11 cellular contexts compared by ENCODE assay signal in the genomic region with DNA sequence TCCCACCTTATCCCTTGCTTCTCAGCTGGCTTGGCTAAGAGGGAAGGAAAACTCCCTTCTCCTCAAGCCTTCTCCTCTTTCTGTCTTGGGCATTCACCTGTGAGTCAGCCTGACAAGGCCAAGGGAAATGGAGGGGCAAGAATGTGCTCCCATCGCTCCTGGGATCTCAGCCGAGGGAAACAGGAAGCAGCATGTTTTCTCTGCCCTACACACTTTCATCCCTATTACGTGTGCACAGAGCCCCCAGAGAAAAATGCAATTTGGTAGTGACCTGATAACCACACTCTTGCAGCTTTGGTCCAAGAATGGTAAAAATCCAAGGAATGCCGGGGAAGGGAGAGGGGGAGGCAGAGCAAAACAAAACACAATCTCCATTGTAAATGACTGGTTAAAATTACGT. TPM values are rescaled to one million over a fixed set of nuclear protein-coding genes. Genes with fewer than 3 reads are reported as not detected.
A peak's percentile ranks its signal among the peaks of the same experiment; 100 is the strongest.
DNase-seq lines count a peak whose midpoint lies in the region; ATAC-seq, FAIRE-seq and TF ChIP-seq lines count a peak whose summit lies in the region.
"Had no signal": no experiment of that assay in that cellular context is flagged by ENCODE, and none has a peak within 500 bp of the region (broad histone marks: within the 10 kb centered on the region; RNA-seq: fewer than 3 reads in every experiment).

No MANE protein-coding gene starts in this region.

- H3K27ac ChIP-seq in right cardiac atrium (ENCODE audit: low read length) (no peak overlapping the region), mammary epithelial cell (ENCODE audit: insufficient read depth, low read depth, low read length) (peak overlapping the region; percentile 93), kidney (ENCODE audit: low read depth in 2 of 2, low read length in 2 of 2) (peak overlapping the region; percentile 10 to 78), stomach (no peak overlapping the region), WERI-Rb-1 (no peak overlapping the region)

- no peak for TF ChIP-seq POLR2A in stomach (IDR thresholded peaks at IDR 0.05)

- DNase-seq in right cardiac atrium (no peak), Right ventricle myocardium superior (no peak), mammary epithelial cell (peak; percentile 91), kidney (no peak), stomach (no peak), WERI-Rb-1 (no peak), occipital lobe (lab: John Stamatoyannopoulos, UW) (no peak)
- no peak for DNase-seq in natural killer cell treated with Interleukin-12 subunit alpha and Interleukin-12 subunit beta and Interleukin-15 and Interleukin-18, amount 100 ng/mL, for 72 hours (ENCODE audit: low spot score)
- DNase-seq: activated naive CD8-positive, alpha-beta T cell treated with anti-CD3 and anti-CD28 coated beads, Interleukin-2, amount 10 ng/mL, durations not matched to agents 7 days and 5 days; T-helper 9 cell had no signal

- H3K9me3 ChIP-seq in right cardiac atrium (ENCODE audit: control insufficient read depth, low read length) (no peaks in the 10 kb centered on the region), mammary epithelial cell (replicated peaks; ENCODE audit: insufficient read depth, low read length) (no peaks in the 10 kb centered on the region), kidney (ENCODE audit: control insufficient read depth in 1 of 2, low read length in 2 of 2) (no peaks in the 10 kb centered on the region), stomach (no peaks in the 10 kb centered on the region), WERI-Rb-1 (ENCODE audit: severe bottlenecking) (no peaks in the 10 kb centered on the region)

- peak overlapping the region; percentile 61 for H3K4me2 ChIP-seq in mammary epithelial cell (ENCODE audit: insufficient read depth, low read depth, low read length)

- 13% methylated on average over 5 of the region's 5 CpGs for WGBS in right cardiac atrium
- WGBS in mammary epithelial cell (ENCODE audit: low coverage, missing lambda C conversion rate) = 2% methylated on average over 5 of the region's 5 CpGs
- WGBS in stomach, 5 donors = 19 to 36% (median 27%) methylated on average over 5 of the region's 5 CpGs

- no TSS peak for BruUV-seq in mammary epithelial cell (replicated peaks; lab: Mats Ljungman, UMichigan)

- ATAC-seq in right cardiac atrium = peak; percentile 46 to 63
- no peak for ATAC-seq in Right ventricle myocardium superior (ENCODE audit: poor library complexity)
- no peak for ATAC-seq in natural killer cell treated with Interleukin-12 subunit alpha and Interleukin-12 subunit beta and Interleukin-15 and Interleukin-18, amount 100 ng/mL, for 72 hours

- H3K4me3 Mint-ChIP-seq in natural killer cell treated with Interleukin-12 subunit alpha and Interleukin-12 subunit beta and Interleukin-15 and Interleukin-18, amount 100 ng/mL, for 72 hours = no peak overlapping the region
- H3K4me3 Mint-ChIP-seq: activated naive CD8-positive, alpha-beta T cell treated with anti-CD3 and anti-CD28 coated beads, Interleukin-2, amount 10 ng/mL, durations not matched to agents 7 days and 5 days; B cell had no signal

- no peak overlapping the region for H3K27ac Mint-ChIP-seq in natural killer cell treated with Interleukin-12 subunit alpha and Interleukin-12 subunit beta and Interleukin-15 and Interleukin-18, amount 100 ng/mL, for 72 hours
- H3K27ac Mint-ChIP-seq: activated naive CD8-positive, alpha-beta T cell treated with anti-CD3 and anti-CD28 coated beads, Interleukin-2, amount 10 ng/mL, durations not matched to agents 7 days and 5 days; B cell had no signal

- no peak for TF ChIP-seq EP300 in stomach (IDR thresholded peaks at IDR 0.05)

- H3K27me3 Mint-ChIP-seq in natural killer cell treated with Interleukin-12 subunit alpha and Interleukin-12 subunit beta and Interleukin-15 and Interleukin-18, amount 100 ng/mL, for 72 hours = peaks cover 5 to 6% of the 10 kb centered on the region in 2 donors
- H3K27me3 Mint-ChIP-seq: B cell had no signal

- H3K9ac ChIP-seq in mammary epithelial cell (ENCODE audit: insufficient read depth, low read length) (peak overlapping the region; percentile 61), kidney (ENCODE audit: low read length in 2 of 2) (no peak overlapping the region)

- no peaks in the 10 kb centered on the region for H3K4me1 ChIP-seq in right cardiac atrium (ENCODE audit: control insufficient read depth, insufficient read depth, low read length)
- H3K4me1 ChIP-seq in mammary epithelial cell (ENCODE audit: insufficient read depth, low read length) = peaks cover 30% of the 10 kb centered on the region
- H3K4me1 ChIP-seq in kidney (ENCODE audit: control insufficient read depth in 1 of 2, insufficient read depth in 1 of 2, low read depth in 1 of 2, low read length in 2 of 2) = peaks cover 20 to 23% of the 10 kb centered on the region in 2 donors
- H3K4me1 ChIP-seq in stomach = no peaks in the 10 kb centered on the region

- H3K36me3 Mint-ChIP-seq in natural killer cell treated with Interleukin-12 subunit alpha and Interleukin-12 subunit beta and Interleukin-15 and Interleukin-18, amount 100 ng/mL, for 72 hours = no peaks in the 10 kb centered on the region

- H3K36me3 ChIP-seq in mammary epithelial cell (ENCODE audit: insufficient read depth, low read length) = no peaks in the 10 kb centered on the region
- no peaks in the 10 kb centered on the region for H3K36me3 ChIP-seq in kidney (ENCODE audit: control insufficient read depth in 1 of 2, insufficient read depth in 2 of 2, low read length in 2 of 2)
- no peaks in the 10 kb centered on the region for H3K36me3 ChIP-seq in stomach
- no peaks in the 10 kb centered on the region for H3K36me3 ChIP-seq in WERI-Rb-1

- FAIRE-seq in kidney (lab: Jason Lieb, UNC) = peak; percentile 46

- H3K9me3 Mint-ChIP-seq in natural killer cell treated with Interleukin-12 subunit alpha and Interleukin-12 subunit beta and Interleukin-15 and Interleukin-18, amount 100 ng/mL, for 72 hours = no peaks in the 10 kb centered on the region

- CTCF ChIA-PET in mammary epithelial cell (lab: Charles Lee; ENCODE audit: low non-redundant PET) = no interaction called here

- H3K27me3 ChIP-seq in right cardiac atrium (ENCODE audit: control insufficient read depth, insufficient read depth) (no peaks in the 10 kb centered on the region), mammary epithelial cell (ENCODE audit: insufficient read depth, low read length) (no peaks in the 10 kb centered on the region), stomach (no peaks in the 10 kb centered on the region), WERI-Rb-1 (ENCODE audit: insufficient read depth, low read depth, severe bottlenecking) (no peaks in the 10 kb centered on the region)

- in situ Hi-C loops in mammary epithelial cell (cut with MboI; ENCODE audit: low sequenced_read_pairs in 2 of 2) = no loop called here

- no peaks in the 10 kb centered on the region for H3K79me2 ChIP-seq in mammary epithelial cell (ENCODE audit: insufficient read depth, low read length)

- TF ChIP-seq CTCF in mammary epithelial cell (conservative IDR thresholded peaks at IDR 0.05 in 1 of 2, IDR thresholded peaks at IDR 0.05 in 1 of 2; ENCODE audit: extremely low read depth in 1 of 2, insufficient read depth in 1 of 2, low read depth in 1 of 2, low read length in 2 of 2) (no peak), kidney (IDR thresholded peaks at IDR 0.05; ENCODE audit: borderline replicate concordance, extremely low read depth, insufficient read depth) (no peak), stomach (IDR thresholded peaks at IDR 0.05) (no peak), WERI-Rb-1 (IDR thresholded peaks at IDR 0.05; ENCODE audit: low read depth, low read length) (no peak)

- peak overlapping the region; percentile 79 for H2AFZ ChIP-seq in mammary epithelial cell (ENCODE audit: low read depth, low read length)

- no peaks in the 10 kb centered on the region for H4K20me1 ChIP-seq in mammary epithelial cell (ENCODE audit: insufficient read depth, low read length)

- intact Hi-C loops in right cardiac atrium (cut with DNase I) = no loop called here
- intact Hi-C loops in Right ventricle myocardium superior (cut with DNase I) = no loop called here
- intact Hi-C loops in mammary epithelial cell (cut with micrococcal nuclease) = loop anchor here (2.0 kb wide), 1 partner anchor 34 kb away; the partner anchor contains the start of gene MTMR10
- intact Hi-C loops in kidney (cut with DNase I) = no loop called here
- intact Hi-C loops in stomach (cut with DNase I; ENCODE audit: low total_unique reads) = no loop called here

- peaks cover 5 to 12% of the 10 kb centered on the region in 2 donors for H3K4me1 Mint-ChIP-seq in natural killer cell treated with Interleukin-12 subunit alpha and Interleukin-12 subunit beta and Interleukin-15 and Interleukin-18, amount 100 ng/mL, for 72 hours (ENCODE audit: low read depth in 2 of 2)

- dilution Hi-C loops in mammary epithelial cell (cut with HindIII; ENCODE audit: low sequenced_read_pairs) = loop anchor here (5.0 kb wide), 3 partner anchors 67 to 188 kb away; no protein-coding TSS in a partner anchor

- H3K4me3 ChIP-seq in right cardiac atrium (ENCODE audit: low read length) = no peak overlapping the region
- peak overlapping the region in 1 of 3 experiments; percentile 4 for H3K4me3 ChIP-seq in mammary epithelial cell (replicated peaks in 1 of 3; ENCODE audit: insufficient read depth in 1 of 3, low read depth in 2 of 3, low read length in 3 of 3)
- peak overlapping the region in 1 of 2 donors; percentile 4 for H3K4me3 ChIP-seq in kidney (ENCODE audit: low read length in 2 of 2)
- no peak overlapping the region for H3K4me3 ChIP-seq in stomach
- H3K4me3 ChIP-seq in WERI-Rb-1 (ENCODE audit: low read depth, low read length) = no peak overlapping the region

RNA-seq across cellular contexts. Expression of gene MTMR10, which starts 32.9 kb away (rescaled TPM):
- total RNA-seq in right cardiac atrium (10 to 100 TPM; 14.8 to 29.5 (median 28.3) TPM), Right ventricle myocardium superior (30.0 TPM), mammary epithelial cell (10 to 100 TPM; 15.8 to 17.9 TPM), kidney (70.4 TPM), stomach (100 to 1,000 TPM in 1 of 5 donors, 10 to 100 TPM in 3, 1 to 10 TPM in 1; 4.9 to 118 (median 39.7) TPM), occipital lobe (13.4 TPM)
- polyA plus RNA-seq in right cardiac atrium (12.7 TPM), mammary epithelial cell (6.7 TPM), kidney (ENCODE audit: insufficient read depth, low read depth, low replicate concordance) (26.2 TPM), stomach (10 to 100 TPM in 2 of 3 donors, 1 to 10 TPM in 1; 6.9 to 14.7 (median 10.9) TPM)
- polyA minus RNA-seq in mammary epithelial cell = 30.0 TPM
- total RNA-seq in natural killer cell treated with Interleukin-12 subunit alpha and Interleukin-12 subunit beta and Interleukin-15 and Interleukin-18, amount 100 ng/mL, for 72 hours = 10 to 100 TPM; 19.1 to 21.5 TPM

Comparison
In these comparisons a context has a peak if more than half of its experiments do, and no peak if none do; other contexts are left out.
1. ATAC-seq: peak in right cardiac atrium (2 of 2); none in Right ventricle myocardium superior (single experiment) and natural killer cell treated with Interleukin-12 subunit alpha and Interleukin-12 subunit beta and Interleukin-15 and Interleukin-18, amount 100 ng/mL, for 72 hours (0 of 2).
2. H3K27ac ChIP-seq: peak in mammary epithelial cell (single experiment) and kidney (2 of 2); none in right cardiac atrium (single experiment), stomach (0 of 5) and WERI-Rb-1 (single experiment).